Comparison of ENCODE assay signal across 8 cellular contexts in the genomic region with DNA sequence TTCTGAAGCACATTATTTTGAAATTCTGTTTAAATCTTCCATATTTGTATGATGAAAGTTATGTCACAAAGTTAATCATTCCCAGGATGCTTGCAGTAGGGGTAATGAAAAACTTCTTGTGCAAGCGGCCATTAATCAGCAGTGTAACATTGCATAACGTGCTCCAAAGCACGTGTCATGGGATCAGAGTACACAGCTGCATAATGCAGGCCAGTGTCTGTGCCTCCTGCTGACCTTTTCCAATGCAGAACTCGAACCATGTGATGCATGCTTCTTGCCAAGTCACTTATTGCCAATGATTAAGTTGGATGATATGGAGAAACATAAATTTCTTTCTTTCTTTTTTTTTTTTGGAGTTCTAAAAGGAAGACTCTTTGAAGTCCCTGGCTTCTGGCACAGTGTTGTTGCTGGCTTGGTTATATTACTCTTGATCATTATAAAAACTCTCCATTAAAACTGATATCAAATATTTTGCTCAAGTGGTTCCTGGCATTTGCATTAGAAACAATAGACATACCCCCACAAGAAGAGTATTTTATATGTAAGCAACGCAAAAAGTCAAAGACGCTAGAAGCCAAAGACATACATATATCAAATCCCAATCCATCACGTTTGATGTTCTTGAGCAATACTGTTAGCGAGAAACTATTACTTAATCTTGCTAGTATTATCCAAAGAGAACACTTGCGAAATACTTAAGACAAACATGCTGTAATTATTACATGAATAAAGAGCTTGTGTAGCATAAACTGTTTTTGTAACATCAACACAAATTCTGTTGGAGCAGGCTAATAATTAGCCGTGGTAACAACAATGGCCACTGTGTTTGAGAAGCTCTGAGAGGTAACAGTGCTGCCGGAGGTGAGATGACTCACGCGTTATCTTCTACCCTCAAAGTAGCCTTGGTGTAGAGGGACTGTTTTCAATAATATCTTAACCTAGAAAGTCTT.
DNase-seq lines count a peak whose midpoint lies in the region; ATAC-seq and TF ChIP-seq lines count a peak whose summit lies in the region.

No MANE protein-coding gene starts in this region.

- H3K4me3 Mint-ChIP-seq in MCF 10A (ENCODE audit: unreplicated experiment), result peak overlapping the region; percentile 40

- no peaks in the 10 kb centered on the region for H3K27me3 Mint-ChIP-seq in MCF 10A (ENCODE audit: insufficient read depth, unreplicated experiment)

- no peaks in the 10 kb centered on the region for H3K27me3 ChIP-seq in left lung
- no peaks in the 10 kb centered on the region for H3K27me3 ChIP-seq in tibial nerve
- no peaks in the 10 kb centered on the region for H3K27me3 ChIP-seq in effector memory CD4-positive, alpha-beta T cell (replicated peaks; ENCODE audit: control insufficient read depth, insufficient read depth, low read length, poor library complexity, severe bottlenecking)

- no peaks in the 10 kb centered on the region for H3K36me3 Mint-ChIP-seq in MCF 10A (ENCODE audit: insufficient read depth, unreplicated experiment)

- no peak for TF ChIP-seq RAD21 in Ishikawa (IDR thresholded peaks at IDR 0.05; ENCODE audit: low read depth)

- TF ChIP-seq EP300 in Ishikawa (IDR thresholded peaks at IDR 0.05; ENCODE audit: borderline replicate concordance) (peak; percentile 55; the same call in 1 of the 2 replicates), tibial nerve (IDR thresholded peaks at IDR 0.05) (peak; percentile 99 to 100)

- intact Hi-C loops in MCF 10A (cut with micrococcal nuclease) (loop anchor here (1.0 to 10.0 kb wide), 4 partner anchors 137 to 283 kb away; a partner anchor contains a TSS), left lung (cut with DNase I) (loop anchor here in 1 of 2 donors (5.0 kb wide), 1 partner anchor 230 kb away; no protein-coding TSS in a partner anchor)

- H3K9me3 ChIP-seq in left lung, result peaks cover 0 to 2% of the 10 kb centered on the region in 2 donors
- peaks cover 0 to 7% (median 0%) of the 10 kb centered on the region in 4 donors for H3K9me3 ChIP-seq in tibial nerve
- H3K9me3 ChIP-seq in effector memory CD4-positive, alpha-beta T cell (ENCODE audit: control insufficient read depth, low read length), result no peaks in the 10 kb centered on the region

- DNase-seq in AG08395 (ENCODE audit: low spot score), result peak; percentile 81
- DNase-seq in MCF 10A (ENCODE audit: unreplicated experiment), result peak; percentile 98
- peak in 1 of 2 donors; percentile 87 for DNase-seq in left lung
- peak; percentile 71 to 95 for DNase-seq in tibial nerve (ENCODE audit: low spot score in 2 of 2)
- no peak for DNase-seq in effector memory CD4-positive, alpha-beta T cell

- no peak for TF ChIP-seq CTCF in MCF 10A (IDR thresholded peaks at IDR 0.05; ENCODE audit: unreplicated experiment)
- no peak for TF ChIP-seq CTCF in left lung (IDR thresholded peaks at IDR 0.05)
- TF ChIP-seq CTCF in tibial nerve (IDR thresholded peaks at IDR 0.05), result no peak

- peaks cover 30% of the 10 kb centered on the region for H3K4me1 Mint-ChIP-seq in MCF 10A (ENCODE audit: insufficient read depth, unreplicated experiment)

- CTCF ChIA-PET in MCF 10A (lab: Yijun Ruan, JAX), result interaction anchor here (0.5 to 3.6 kb wide), 11 partner anchors 9 to 282 kb away, joined by 3 to 14 read pairs (median 3); no protein-coding TSS in a partner anchor

- H3K27ac ChIP-seq in left lung (peak overlapping the region; percentile 82 to 84), tibial nerve (peak overlapping the region; percentile 67 to 98 (median 96))
- H3K27ac ChIP-seq in effector memory CD4-positive, alpha-beta T cell (ENCODE audit: insufficient read depth, low read length, poor library complexity, severe bottlenecking), result no peak overlapping the region

- peak overlapping the region; percentile 90 for H3K27ac Mint-ChIP-seq in MCF 10A (ENCODE audit: low read depth, unreplicated experiment)

- peaks cover 16% of the 10 kb centered on the region for H3K9me3 Mint-ChIP-seq in MCF 10A (ENCODE audit: unreplicated experiment)

- ATAC-seq in left lung (peak; percentile 55), GM18502 (IDR thresholded peaks at IDR 0.05; ENCODE audit: poor library complexity, unreplicated experiment) (no peak), HG03095 (IDR thresholded peaks at IDR 0.05; ENCODE audit: unreplicated experiment) (no peak)

- no TSS peak for BruUV-seq in MCF 10A (replicated peaks; lab: Mats Ljungman, UMichigan)

- H3K4me1 ChIP-seq in left lung (peaks cover 29 to 82% of the 10 kb centered on the region in 2 donors), tibial nerve (peaks cover 0 to 54% (median 49%) of the 10 kb centered on the region in 4 donors)
- peaks cover 11% of the 10 kb centered on the region for H3K4me1 ChIP-seq in effector memory CD4-positive, alpha-beta T cell (ENCODE audit: control insufficient read depth, insufficient read depth, low read length, poor library complexity, severe bottlenecking)

- H3K4me3 ChIP-seq in left lung (no peak overlapping the region), tibial nerve (no peak overlapping the region)
- no peak overlapping the region for H3K4me3 ChIP-seq in effector memory CD4-positive, alpha-beta T cell (ENCODE audit: insufficient read depth, low read depth, low read length, poor library complexity, severe bottlenecking)

- peak in 1 of 2 donors; percentile 26 for TF ChIP-seq POLR2A in tibial nerve (IDR thresholded peaks at IDR 0.05)

- H3K36me3 ChIP-seq in left lung (no peaks in the 10 kb centered on the region), tibial nerve (no peaks in the 10 kb centered on the region)
- H3K36me3 ChIP-seq in effector memory CD4-positive, alpha-beta T cell (ENCODE audit: control insufficient read depth, insufficient read depth, low read length), result no peaks in the 10 kb centered on the region

- POLR2A ChIA-PET in MCF 10A (lab: Yijun Ruan, JAX), result interaction anchor here (0.6 to 12.1 kb wide), 47 partner anchors 9 to 530 kb away, joined by 3 to 110 read pairs (median 5); a partner anchor contains a TSS

- WGBS in tibial nerve, 2 donors, result 29 to 31% methylated on average over 13 of the region's 13 CpGs

TF ChIP-seq in Ishikawa, 13 proteins besides CTCF, POLR2A, EP300 and RAD21:
- peak; percentile 97 for TF ChIP-seq CEBPB (IDR thresholded peaks at IDR 0.05)
- TF ChIP-seq, protein P1, sequence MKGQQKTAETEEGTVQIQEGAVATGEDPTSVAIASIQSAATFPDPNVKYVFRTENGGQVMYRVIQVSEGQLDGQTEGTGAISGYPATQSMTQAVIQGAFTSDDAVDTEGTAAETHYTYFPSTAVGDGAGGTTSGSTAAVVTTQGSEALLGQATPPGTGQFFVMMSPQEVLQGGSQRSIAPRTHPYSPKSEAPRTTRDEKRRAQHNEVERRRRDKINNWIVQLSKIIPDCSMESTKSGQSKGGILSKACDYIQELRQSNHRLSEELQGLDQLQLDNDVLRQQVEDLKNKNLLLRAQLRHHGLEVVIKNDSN (IDR thresholded peaks at IDR 0.05), result peak; percentile 78
- TF ChIP-seq EGR1 (IDR thresholded peaks at IDR 0.05), result no peak
- TF ChIP-seq FOXM1 (IDR thresholded peaks at IDR 0.05; ENCODE audit: borderline replicate concordance, low read depth), result no peak
- TF ChIP-seq, protein P2, sequence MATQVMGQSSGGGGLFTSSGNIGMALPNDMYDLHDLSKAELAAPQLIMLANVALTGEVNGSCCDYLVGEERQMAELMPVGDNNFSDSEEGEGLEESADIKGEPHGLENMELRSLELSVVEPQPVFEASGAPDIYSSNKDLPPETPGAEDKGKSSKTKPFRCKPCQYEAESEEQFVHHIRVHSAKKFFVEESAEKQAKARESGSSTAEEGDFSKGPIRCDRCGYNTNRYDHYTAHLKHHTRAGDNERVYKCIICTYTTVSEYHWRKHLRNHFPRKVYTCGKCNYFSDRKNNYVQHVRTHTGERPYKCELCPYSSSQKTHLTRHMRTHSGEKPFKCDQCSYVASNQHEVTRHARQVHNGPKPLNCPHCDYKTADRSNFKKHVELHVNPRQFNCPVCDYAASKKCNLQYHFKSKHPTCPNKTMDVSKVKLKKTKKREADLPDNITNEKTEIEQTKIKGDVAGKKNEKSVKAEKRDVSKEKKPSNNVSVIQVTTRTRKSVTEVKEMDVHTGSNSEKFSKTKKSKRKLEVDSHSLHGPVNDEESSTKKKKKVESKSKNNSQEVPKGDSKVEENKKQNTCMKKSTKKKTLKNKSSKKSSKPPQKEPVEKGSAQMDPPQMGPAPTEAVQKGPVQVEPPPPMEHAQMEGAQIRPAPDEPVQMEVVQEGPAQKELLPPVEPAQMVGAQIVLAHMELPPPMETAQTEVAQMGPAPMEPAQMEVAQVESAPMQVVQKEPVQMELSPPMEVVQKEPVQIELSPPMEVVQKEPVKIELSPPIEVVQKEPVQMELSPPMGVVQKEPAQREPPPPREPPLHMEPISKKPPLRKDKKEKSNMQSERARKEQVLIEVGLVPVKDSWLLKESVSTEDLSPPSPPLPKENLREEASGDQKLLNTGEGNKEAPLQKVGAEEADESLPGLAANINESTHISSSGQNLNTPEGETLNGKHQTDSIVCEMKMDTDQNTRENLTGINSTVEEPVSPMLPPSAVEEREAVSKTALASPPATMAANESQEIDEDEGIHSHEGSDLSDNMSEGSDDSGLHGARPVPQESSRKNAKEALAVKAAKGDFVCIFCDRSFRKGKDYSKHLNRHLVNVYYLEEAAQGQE (IDR thresholded peaks at IDR 0.05; ENCODE audit: low read depth), result no peak
- TF ChIP-seq, protein P3, sequence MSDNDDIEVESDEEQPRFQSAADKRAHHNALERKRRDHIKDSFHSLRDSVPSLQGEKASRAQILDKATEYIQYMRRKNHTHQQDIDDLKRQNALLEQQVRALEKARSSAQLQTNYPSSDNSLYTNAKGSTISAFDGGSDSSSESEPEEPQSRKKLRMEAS (IDR thresholded peaks at IDR 0.05), result peak; percentile 92
- no peak for TF ChIP-seq YY1 (IDR thresholded peaks at IDR 0.05; ENCODE audit: low read depth)
- peak; percentile 38; the same call in 1 of the 2 replicates for TF ChIP-seq TEAD4 (IDR thresholded peaks at IDR 0.05)
- TF ChIP-seq CREB1 (IDR thresholded peaks at IDR 0.05; ENCODE audit: low read depth), result no peak
- TF ChIP-seq TAF1 (IDR thresholded peaks at IDR 0.05; ENCODE audit: low read depth), result no peak
- peak; percentile 72 for TF ChIP-seq TCF12 (IDR thresholded peaks at IDR 0.05; ENCODE audit: low read depth)
- no peak for TF ChIP-seq ZBTB7A (IDR thresholded peaks at IDR 0.05; ENCODE audit: low read depth)
- peak; percentile 65 for TF ChIP-seq NFIC (IDR thresholded peaks at IDR 0.05)

Comparison
In these comparisons a context has a peak if more than half of its experiments do, and no peak if none do; other contexts are left out.
1. DNase-seq: peak in AG08395 (single experiment), MCF 10A (single experiment) and tibial nerve (2 of 2); none in effector memory CD4-positive, alpha-beta T cell (0 of 3).